In genomic region chr10:4527281-4527960, GRCh38 we compare ENCODE assay signal across 16 cellular contexts.
DNase-seq lines count a peak whose midpoint lies in the region; ATAC-seq and TF ChIP-seq lines count a peak whose summit lies in the region.
"Had no signal": no experiment of that assay in that cellular context is flagged by ENCODE, and none has a peak within 500 bp of the region (broad histone marks: within the 10 kb centered on the region; RNA-seq: fewer than 3 reads in every experiment).

No MANE protein-coding gene starts in this region.

- no peaks in the 10 kb centered on the region for H3K36me3 ChIP-seq in BJ (ENCODE audit: control insufficient read depth, insufficient read depth, low read length)
- no peaks in the 10 kb centered on the region for H3K36me3 ChIP-seq in HAP-1 (replicated peaks)
- no peaks in the 10 kb centered on the region for H3K36me3 ChIP-seq in left ventricle myocardium inferior
- H3K36me3 ChIP-seq: upper lobe of right lung had no signal

- intact Hi-C loops in left ventricle myocardium inferior (cut with micrococcal nuclease), result no loop called here

- H3K9me3 ChIP-seq in HAP-1, result no peaks in the 10 kb centered on the region; the same call in 1 of the 2 replicates
- no peaks in the 10 kb centered on the region for H3K9me3 ChIP-seq in left ventricle myocardium inferior (replicated peaks)
- H3K9me3 ChIP-seq: upper lobe of right lung had no signal

- DNase-seq in BJ (ENCODE audit: low read depth) (peak; percentile 52), LHCN-M2 (ENCODE audit: low read depth) (peak; percentile 95), astrocyte of the spinal cord (ENCODE audit: low read depth, low spot score) (peak; percentile 58), ACHN (no peak), HAP-1 (ENCODE audit: low spot score in 2 of 2) (no peak), left ventricle myocardium inferior (no peak)
- DNase-seq: activated CD8-positive, alpha-beta T cell treated with anti-CD3 and anti-CD28 coated beads, Interleukin-2, amount 10 ng/mL, durations not matched to agents 7 days and 5 days; activated naive CD4-positive, alpha-beta T cell treated with anti-CD3 and anti-CD28 coated beads for 36 hours; NCI-H1105; NCI-H510A treated with DMSO at 0.1 percent for 48 hours; stimulated activated CD4-positive, alpha-beta T cell treated with anti-CD3 and anti-CD28 coated beads, Interleukin-2, amount 100 ng/mL, for 24 hours; upper lobe of right lung had no signal

- CTCF ChIA-PET in BJ (lab: Yijun Ruan, JAX), result interaction anchor here (0.6 kb wide), 1 partner anchor 398 kb away, joined by 4 read pairs; no protein-coding TSS in a partner anchor

- peak overlapping the region; percentile 20 to 81 (median 72) for H3K27ac Mint-ChIP-seq in nephron
- H3K27ac Mint-ChIP-seq: activated CD8-positive, alpha-beta T cell treated with anti-CD3 and anti-CD28 coated beads, Interleukin-2, amount 10 ng/mL, durations not matched to agents 7 days and 5 days; activated naive CD4-positive, alpha-beta T cell treated with anti-CD3 and anti-CD28 coated beads for 36 hours; B cell; progenitor cell of endocrine pancreas had no signal

- no peak overlapping the region for H3K4me3 ChIP-seq in BJ (ENCODE audit: low read depth, low read length)
- no peak overlapping the region for H3K4me3 ChIP-seq in astrocyte of the spinal cord (ENCODE audit: low read depth, low read length)
- H3K4me3 ChIP-seq in HAP-1, result no peak overlapping the region
- no peak overlapping the region for H3K4me3 ChIP-seq in left ventricle myocardium inferior
- H3K4me3 ChIP-seq: upper lobe of right lung had no signal

- peaks cover 3% of the 10 kb centered on the region for H3K9me3 Mint-ChIP-seq in nephron
- H3K9me3 Mint-ChIP-seq: activated naive CD4-positive, alpha-beta T cell treated with anti-CD3 and anti-CD28 coated beads for 36 hours had no signal

- H3K27ac ChIP-seq in left ventricle myocardium inferior (replicated peaks), result no peak overlapping the region
- H3K27ac ChIP-seq: upper lobe of right lung had no signal

- no peaks in the 10 kb centered on the region for H3K4me1 ChIP-seq in HAP-1
- peaks cover 16% of the 10 kb centered on the region for H3K4me1 ChIP-seq in left ventricle myocardium inferior
- H3K4me1 ChIP-seq: upper lobe of right lung had no signal

- no peaks in the 10 kb centered on the region for H3K36me3 Mint-ChIP-seq in nephron (ENCODE audit: low read depth)

- H3K4me3 Mint-ChIP-seq in nephron, result no peak overlapping the region
- H3K4me3 Mint-ChIP-seq: activated CD8-positive, alpha-beta T cell treated with anti-CD3 and anti-CD28 coated beads, Interleukin-2, amount 10 ng/mL, durations not matched to agents 7 days and 5 days; activated naive CD4-positive, alpha-beta T cell treated with anti-CD3 and anti-CD28 coated beads for 36 hours; B cell had no signal

- no peak for ATAC-seq in GM21390 (IDR thresholded peaks at IDR 0.05; ENCODE audit: unreplicated experiment)
- ATAC-seq: activated CD8-positive, alpha-beta T cell treated with anti-CD3 and anti-CD28 coated beads, Interleukin-2, amount 10 ng/mL, durations not matched to agents 7 days and 5 days; upper lobe of right lung had no signal

- no peaks in the 10 kb centered on the region for H3K27me3 Mint-ChIP-seq in nephron (ENCODE audit: low read depth)
- H3K27me3 Mint-ChIP-seq: progenitor cell of endocrine pancreas had no signal

- TF ChIP-seq CTCF in BJ (IDR thresholded peaks at IDR 0.05; ENCODE audit: insufficient read depth, low read depth, low read length), result no peak
- no peak for TF ChIP-seq CTCF in astrocyte of the spinal cord (IDR thresholded peaks at IDR 0.05; ENCODE audit: low read depth, low read length)
- TF ChIP-seq CTCF in nephron (IDR thresholded peaks at IDR 0.05; ENCODE audit: unreplicated experiment in 3 of 3), result no peak
- no peak for TF ChIP-seq CTCF in left ventricle myocardium inferior (IDR thresholded peaks at IDR 0.05; ENCODE audit: borderline replicate concordance)

- POLR2A ChIA-PET in BJ (lab: Charles Lee), result no interaction called here

- H3K4me1 Mint-ChIP-seq in nephron, result peaks cover 36% of the 10 kb centered on the region

- no peaks in the 10 kb centered on the region for H3K27me3 ChIP-seq in BJ (ENCODE audit: control insufficient read depth, insufficient read depth, low read length)
- H3K27me3 ChIP-seq in HAP-1 (ENCODE audit: low read depth), result no peaks in the 10 kb centered on the region
- no peaks in the 10 kb centered on the region for H3K27me3 ChIP-seq in left ventricle myocardium inferior (ENCODE audit: low read depth)
- H3K27me3 ChIP-seq: upper lobe of right lung had no signal

- in situ Hi-C loops in astrocyte of the spinal cord (cut with HindIII; ENCODE audit: low sequenced_read_pairs), result no loop called here
- in situ Hi-C loops in ACHN (cut with HindIII; ENCODE audit: low pct_ligation_motif_present, low pct_unique_long_range_greater_than_20kb, low sequenced_read_pairs), result no loop called here
- in situ Hi-C loops in HAP-1 (cut with MboI; ENCODE audit: low sequenced_read_pairs), result no loop called here

Comparison
In these comparisons a context has a peak if more than half of its experiments do, and no peak if none do; other contexts are left out.
1. DNase-seq: peak in BJ (single experiment), LHCN-M2 (single experiment) and astrocyte of the spinal cord (single experiment); none in ACHN (single experiment), HAP-1 (0 of 2) and left ventricle myocardium inferior (single experiment).